Comparison of ENCODE assay signal across 1 cellular context in genomic region chr5:172911976-172912375, GRCh38.
TF ChIP-seq lines count a peak whose summit lies in the region.

No MANE protein-coding gene starts in this region.

TF ChIP-seq in HepG2, 621 proteins besides CTCF, POLR2A, EP300 and RAD21:
- TF ChIP-seq ZNF781 (CRISPR knock-in tag; IDR thresholded peaks at IDR 0.05; ENCODE audit: borderline replicate concordance, not compliant biosample characterization) (no peak), CENPT (CRISPR knock-in tag; IDR thresholded peaks at IDR 0.05; ENCODE audit: low read depth) (no peak), THYN1 (CRISPR knock-in tag; IDR thresholded peaks at IDR 0.05; ENCODE audit: borderline replicate concordance, low read depth) (no peak), FOXM1 (CRISPR knock-in tag; IDR thresholded peaks at IDR 0.05) (no peak), NFIB (CRISPR knock-in tag; IDR thresholded peaks at IDR 0.05; ENCODE audit: borderline replicate concordance) (no peak), REL (CRISPR knock-in tag; conservative IDR thresholded peaks at IDR 0.05) (no peak), SRY (CRISPR knock-in tag; IDR thresholded peaks at IDR 0.05) (no peak)
- TF ChIP-seq, protein P1, sequence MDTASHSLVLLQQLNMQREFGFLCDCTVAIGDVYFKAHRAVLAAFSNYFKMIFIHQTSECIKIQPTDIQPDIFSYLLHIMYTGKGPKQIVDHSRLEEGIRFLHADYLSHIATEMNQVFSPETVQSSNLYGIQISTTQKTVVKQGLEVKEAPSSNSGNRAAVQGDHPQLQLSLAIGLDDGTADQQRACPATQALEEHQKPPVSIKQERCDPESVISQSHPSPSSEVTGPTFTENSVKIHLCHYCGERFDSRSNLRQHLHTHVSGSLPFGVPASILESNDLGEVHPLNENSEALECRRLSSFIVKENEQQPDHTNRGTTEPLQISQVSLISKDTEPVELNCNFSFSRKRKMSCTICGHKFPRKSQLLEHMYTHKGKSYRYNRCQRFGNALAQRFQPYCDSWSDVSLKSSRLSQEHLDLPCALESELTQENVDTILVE (CRISPR knock-in tag; IDR thresholded peaks at IDR 0.05), result no peak
- TF ChIP-seq, protein P2, sequence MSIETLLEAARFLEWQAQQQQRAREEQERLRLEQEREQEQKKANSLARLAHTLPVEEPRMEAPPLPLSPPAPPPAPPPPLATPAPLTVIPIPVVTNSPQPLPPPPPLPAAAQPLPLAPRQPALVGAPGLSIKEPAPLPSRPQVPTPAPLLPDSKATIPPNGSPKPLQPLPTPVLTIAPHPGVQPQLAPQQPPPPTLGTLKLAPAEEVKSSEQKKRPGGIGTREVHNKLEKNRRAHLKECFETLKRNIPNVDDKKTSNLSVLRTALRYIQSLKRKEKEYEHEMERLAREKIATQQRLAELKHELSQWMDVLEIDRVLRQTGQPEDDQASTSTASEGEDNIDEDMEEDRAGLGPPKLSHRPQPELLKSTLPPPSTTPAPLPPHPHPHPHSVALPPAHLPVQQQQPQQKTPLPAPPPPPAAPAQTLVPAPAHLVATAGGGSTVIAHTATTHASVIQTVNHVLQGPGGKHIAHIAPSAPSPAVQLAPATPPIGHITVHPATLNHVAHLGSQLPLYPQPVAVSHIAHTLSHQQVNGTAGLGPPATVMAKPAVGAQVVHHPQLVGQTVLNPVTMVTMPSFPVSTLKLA (IDR thresholded peaks at IDR 0.05), result no peak
